ENCODE assay signal across 24 cellular contexts in genomic region chr7:56174346-56175085, GRCh38. TPM values are rescaled to one million over a fixed set of nuclear protein-coding genes. Genes with fewer than 3 reads are reported as not detected.
DNase-seq lines count a peak whose midpoint lies in the region; ATAC-seq, FAIRE-seq and TF ChIP-seq lines count a peak whose summit lies in the region.
"Had no signal": no experiment of that assay in that cellular context is flagged by ENCODE, and none has a peak within 500 bp of the region (broad histone marks: within the 10 kb centered on the region; RNA-seq: fewer than 3 reads in every experiment).

No MANE protein-coding gene starts in this region.

- TF ChIP-seq POLR2A in heart left ventricle (IDR thresholded peaks at IDR 0.05) (no peak), uterus (IDR thresholded peaks at IDR 0.05) (no peak)

- H3K27ac ChIP-seq in heart left ventricle, result no peak overlapping the region
- no peak overlapping the region for H3K27ac ChIP-seq in right atrium auricular region
- H3K27ac ChIP-seq in skin epidermis, result no peak overlapping the region
- H3K27ac ChIP-seq in uterus, result no peak overlapping the region
- H3K27ac ChIP-seq: left lung, neural progenitor cell had no signal

- peaks cover 0 to 41% (median 19%) of the 10 kb centered on the region in 9 donors for H3K27me3 ChIP-seq in heart left ventricle
- no peaks in the 10 kb centered on the region for H3K27me3 ChIP-seq in right atrium auricular region
- H3K27me3 ChIP-seq in uterus, result no peaks in the 10 kb centered on the region
- H3K27me3 ChIP-seq: neural progenitor cell had no signal

- peak in 1 of 5 donors; percentile 59 for DNase-seq in heart left ventricle
- DNase-seq in right atrium auricular region (ENCODE audit: low spot score), result no peak
- DNase-seq in uterus, result no peak
- DNase-seq in activated CD4-positive, alpha-beta T cell treated with anti-CD3 and anti-CD28 coated beads for 48 hours, result no peak
- DNase-seq in HTR-8/SVneo (ENCODE audit: insufficient read length, low spot score), result no peak
- no peak for DNase-seq in SHP77 treated with DMSO at 0.1 percent for 48 hours (lab: John Stamatoyannopoulos, UW)
- DNase-seq: activated CD4-positive, CD25-positive, alpha-beta regulatory T cell treated with anti-CD3 and anti-CD28 coated beads, Interleukin-2, amount 50 U/mL, for 72 hours; activated naive CD4-positive, alpha-beta T cell treated with anti-CD3 and anti-CD28 coated beads, Interleukin-2, amount 10 ng/mL, durations not matched to agents 7 days and 5 days; activated T-cell treated with anti-CD3 and anti-CD28 coated beads, Interleukin-2, amount 50 U/mL, for 48 hours; cerebellar nuclear complex; left lung; NCI-H1436; NCI-H524; SW 1271 had no signal

- no peaks in the 10 kb centered on the region for H3K9me3 ChIP-seq in heart left ventricle
- H3K9me3 ChIP-seq in right atrium auricular region, result no peaks in the 10 kb centered on the region
- peaks cover 41% of the 10 kb centered on the region for H3K9me3 ChIP-seq in iPS-18c (ENCODE audit: control insufficient read depth, insufficient read depth, low read length)
- H3K9me3 ChIP-seq in uterus, result no peaks in the 10 kb centered on the region

- H3K4me3 ChIP-seq in heart left ventricle, result peak overlapping the region in 11 of 12 donors; percentile 12 to 61 (median 47)
- peak overlapping the region in 1 of 2 donors; percentile 62 for H3K4me3 ChIP-seq in right atrium auricular region
- peak overlapping the region; percentile 31; the same call in 1 of the 2 replicates for H3K4me3 ChIP-seq in iPS-18c (ENCODE audit: insufficient read depth, low read depth, low read length)
- peak overlapping the region in 5 of 7 experiments; percentile 15 to 33 (median 27) for H3K4me3 ChIP-seq in skin epidermis
- peak overlapping the region; percentile 31 to 34 for H3K4me3 ChIP-seq in uterus
- H3K4me3 ChIP-seq: mucosa of descending colon, neural progenitor cell had no signal

- peaks cover 0 to 17% (median 0%) of the 10 kb centered on the region in 12 donors for H3K4me1 ChIP-seq in heart left ventricle
- H3K4me1 ChIP-seq in right atrium auricular region, result peaks cover 0 to 17% of the 10 kb centered on the region in 2 donors
- no peaks in the 10 kb centered on the region for H3K4me1 ChIP-seq in uterus
- H3K4me1 ChIP-seq: neural progenitor cell had no signal

- intact Hi-C loops in heart left ventricle (cut with DNase I) (no loop called here), uterus (cut with DNase I; ENCODE audit: low total_unique reads) (no loop called here)

- TF ChIP-seq CTCF in heart left ventricle (IDR thresholded peaks at IDR 0.05) (no peak), right atrium auricular region (IDR thresholded peaks at IDR 0.05) (no peak), uterus (IDR thresholded peaks at IDR 0.05) (no peak)

- H3K36me3 ChIP-seq in heart left ventricle, result no peaks in the 10 kb centered on the region
- no peaks in the 10 kb centered on the region for H3K36me3 ChIP-seq in right atrium auricular region
- H3K36me3 ChIP-seq in uterus, result no peaks in the 10 kb centered on the region
- H3K36me3 ChIP-seq: left lung, neural progenitor cell had no signal

- peak in 2 of 4 donors; percentile 20 to 48 for ATAC-seq in heart left ventricle
- ATAC-seq: HCT116, mucosa of descending colon had no signal

- WGBS in heart left ventricle, 4 donors, result 19 to 27% (median 24%) methylated on average over 18 to 54 of the region's 54 CpGs

- no peak for FAIRE-seq in HTR-8/SVneo (lab: Jason Lieb, UNC)
- FAIRE-seq: GM18507, RCC 7860 had no signal

RNA-seq across cellular contexts. Expression of gene NUPR2, which starts 58.3 kb away (rescaled TPM):
- total RNA-seq in heart left ventricle (not detected), right atrium auricular region (not detected), uterus (not detected)
- not detected for polyA plus RNA-seq in heart left ventricle
- total RNA-seq: A172; activated CD8-positive, alpha-beta memory T cell treated with anti-CD3 and anti-CD28 coated beads for 36 hours; fibroblast of lung had no signal
- polyA plus RNA-seq: fibroblast of lung had no signal
